ENCODE assay signal across 22 cellular contexts in the genomic region with DNA sequence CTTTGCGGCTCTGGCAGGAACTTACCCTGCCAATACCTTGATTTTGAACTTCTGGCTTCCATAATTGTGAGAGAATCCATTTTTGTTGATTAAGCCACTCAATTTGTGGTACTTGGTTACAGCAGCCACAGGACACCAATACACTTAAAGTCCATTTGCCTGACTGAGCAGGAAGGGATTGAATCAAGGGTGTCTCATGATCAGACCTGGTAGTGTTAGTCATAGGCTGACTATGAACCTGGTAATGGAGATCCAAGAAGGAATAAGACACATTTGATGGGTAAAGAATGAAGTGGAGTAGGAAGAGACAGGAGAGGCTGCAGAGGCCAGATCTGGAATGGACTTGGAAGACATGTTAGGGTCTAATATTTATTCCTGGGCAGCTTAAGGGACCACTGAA. TPM values are rescaled to one million over a fixed set of nuclear protein-coding genes. Genes with fewer than 3 reads are reported as not detected.
"Had no signal": no experiment of that assay in that cellular context is flagged by ENCODE, and none has a peak within 500 bp of the region (broad histone marks: within the 10 kb centered on the region; RNA-seq: fewer than 3 reads in every experiment).

No MANE protein-coding gene starts in this region.

- H3K27ac ChIP-seq: coronary artery, sigmoid colon, testis, uterus had no signal

- H3K4me1 Mint-ChIP-seq: activated naive CD8-positive, alpha-beta T cell treated with anti-CD3 and anti-CD28 coated beads, Interleukin-2, amount 10 ng/mL, durations not matched to agents 7 days and 5 days; memory B cell; stimulated activated naive B cell treated with anti-CD40 and anti-IgM and Interleukin-4, amounts not matched to agents 10 μg/mL and 1 μg/mL and 100 μg/mL, for 72 hours; WTC11 had no signal

- H3K9me3 ChIP-seq: sigmoid colon, testis, uterus had no signal

- H3K36me3 ChIP-seq: sigmoid colon, uterus had no signal

- H3K4me3 Mint-ChIP-seq: activated naive CD4-positive, alpha-beta T cell treated with anti-CD3 and anti-CD28 coated beads for 36 hours; activated naive CD8-positive, alpha-beta T cell treated with anti-CD3 and anti-CD28 coated beads, Interleukin-2, amount 10 ng/mL, durations not matched to agents 7 days and 5 days; activated T-cell treated with anti-CD3 and anti-CD28 coated beads, Interleukin-2, amount 50 U/mL, for 24 hours; memory B cell; naive B cell; neural crest cell; stimulated activated naive B cell treated with anti-CD40 and anti-IgM and Interleukin-4, amounts not matched to agents 10 μg/mL and 1 μg/mL and 100 μg/mL, for 72 hours; WTC11 had no signal

- H3K4me3 ChIP-seq: coronary artery, sigmoid colon, smooth muscle cell, testis, uterus had no signal

- H3K9me3 Mint-ChIP-seq: activated naive CD4-positive, alpha-beta T cell treated with anti-CD3 and anti-CD28 coated beads for 36 hours; activated naive CD8-positive, alpha-beta T cell treated with anti-CD3 and anti-CD28 coated beads, Interleukin-2, amount 10 ng/mL, durations not matched to agents 7 days and 5 days; activated T-cell treated with anti-CD3 and anti-CD28 coated beads, Interleukin-2, amount 50 U/mL, for 24 hours had no signal

- H3K27ac Mint-ChIP-seq: activated naive CD4-positive, alpha-beta T cell treated with anti-CD3 and anti-CD28 coated beads for 36 hours; activated naive CD8-positive, alpha-beta T cell treated with anti-CD3 and anti-CD28 coated beads, Interleukin-2, amount 10 ng/mL, durations not matched to agents 7 days and 5 days; activated T-cell treated with anti-CD3 and anti-CD28 coated beads, Interleukin-2, amount 50 U/mL, for 24 hours; memory B cell; naive B cell; stimulated activated naive B cell treated with anti-CD40 and anti-IgM and Interleukin-4, amounts not matched to agents 10 μg/mL and 1 μg/mL and 100 μg/mL, for 72 hours; WTC11 had no signal

- H3K4me2 ChIP-seq: smooth muscle cell had no signal

- ATAC-seq: left cardiac atrium; stimulated activated naive B cell treated with anti-CD40 and anti-IgM and Interleukin-4, amounts not matched to agents 10 μg/mL and 1 μg/mL and 100 μg/mL, for 72 hours; WTC11 had no signal

- DNase-seq: activated naive CD4-positive, alpha-beta T cell treated with anti-CD3 and anti-CD28 coated beads for 36 hours; activated naive CD8-positive, alpha-beta T cell treated with anti-CD3 and anti-CD28 coated beads, Interleukin-2, amount 10 ng/mL, durations not matched to agents 7 days and 5 days; activated T-cell treated with anti-CD3 and anti-CD28 coated beads, Interleukin-2, amount 50 U/mL, for 24 hours; amygdala; cerebellar nuclear complex; foreskin melanocyte; left cardiac atrium; naive B cell; occipital lobe; posterior cingulate gyrus; sigmoid colon; stimulated activated CD4-positive, alpha-beta T cell treated with anti-CD3 and anti-CD28 coated beads, Interleukin-15, amount 100 ng/mL, for 24 hours; stimulated activated naive B cell treated with anti-CD40 and anti-IgM and Interleukin-4, amounts not matched to agents 10 μg/mL and 1 μg/mL and 100 μg/mL, for 72 hours; testis; trophoblast cell; uterus had no signal

- H3K27me3 ChIP-seq: sigmoid colon, testis, uterus had no signal

- H3K36me3 Mint-ChIP-seq: activated naive CD8-positive, alpha-beta T cell treated with anti-CD3 and anti-CD28 coated beads, Interleukin-2, amount 10 ng/mL, durations not matched to agents 7 days and 5 days; memory B cell; naive B cell had no signal

- H3K4me1 ChIP-seq: sigmoid colon, uterus had no signal

RNA-seq across cellular contexts. Expression of a gene that starts 31.2 kb away (rescaled TPM):
- total RNA-seq: activated naive CD4-positive, alpha-beta T cell treated with anti-CD3 and anti-CD28 coated beads for 36 hours; activated naive CD8-positive, alpha-beta T cell treated with anti-CD3 and anti-CD28 coated beads, Interleukin-2, amount 10 ng/mL, durations not matched to agents 7 days and 5 days; liver; smooth muscle cell had no signal
- polyA plus RNA-seq: liver had no signal
